15 cellular contexts compared by ENCODE assay signal in the genomic region with DNA sequence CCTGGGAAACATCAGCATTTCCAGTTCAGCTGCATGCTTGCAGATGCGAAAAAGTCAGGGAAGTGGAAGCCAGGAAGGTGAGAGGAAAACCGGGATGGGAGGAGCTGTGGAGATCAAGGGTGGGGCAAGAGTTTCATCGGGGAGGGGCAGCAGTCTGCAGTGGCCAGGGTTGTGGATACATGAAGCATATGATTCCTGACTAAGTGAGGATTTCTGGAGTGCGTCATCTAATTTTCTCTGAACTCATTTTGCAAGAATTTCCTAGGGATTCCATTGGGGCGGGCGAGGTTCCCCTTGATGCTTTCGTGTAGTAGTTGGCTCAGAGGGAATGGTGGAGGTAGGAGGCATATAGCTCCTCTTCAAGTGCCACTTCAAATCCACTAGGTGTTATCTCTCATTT.
DNase-seq lines count a peak whose midpoint lies in the region; ATAC-seq, FAIRE-seq and TF ChIP-seq lines count a peak whose summit lies in the region.
"Had no signal": no experiment of that assay in that cellular context is flagged by ENCODE, and none has a peak within 500 bp of the region (broad histone marks: within the 10 kb centered on the region; RNA-seq: fewer than 3 reads in every experiment).

No MANE protein-coding gene starts in this region.

- no peaks in the 10 kb centered on the region for H4K20me1 ChIP-seq in GM23248 (ENCODE audit: insufficient read depth)

- H3K27ac ChIP-seq in GM23248, result no peak overlapping the region
- no peak overlapping the region for H3K27ac ChIP-seq in pancreas
- H3K27ac ChIP-seq: gastroesophageal sphincter, HL-60, left ventricle myocardium inferior had no signal

- FAIRE-seq in pancreas (lab: Jason Lieb, UNC), result no peak

- H3K9me3 ChIP-seq in GM23248 (ENCODE audit: low read depth), result no peaks in the 10 kb centered on the region
- no peaks in the 10 kb centered on the region for H3K9me3 ChIP-seq in pancreas
- H3K9me3 ChIP-seq: gastroesophageal sphincter, left ventricle myocardium inferior had no signal

- H3K4me1 ChIP-seq in GM23248 (ENCODE audit: insufficient read depth), result peaks cover 5% of the 10 kb centered on the region; the same call in 1 of the 2 replicates
- H3K4me1 ChIP-seq in pancreas, result no peaks in the 10 kb centered on the region
- H3K4me1 ChIP-seq: gastroesophageal sphincter, left ventricle myocardium inferior had no signal

- H3K27me3 ChIP-seq in GM23248 (replicated peaks; ENCODE audit: insufficient read depth) (0 out of 2 replicates have a peak, but pooled peaks cover 2% of the 10 kb centered on the region), pancreas (no peaks in the 10 kb centered on the region)

- no peak overlapping the region for H2AFZ ChIP-seq in GM23248

- no peak overlapping the region for H3K9ac ChIP-seq in GM23248

- no peak overlapping the region for H3K4me3 ChIP-seq in GM23248
- H3K4me3 ChIP-seq in fibroblast of pulmonary artery (replicated peaks; ENCODE audit: low read depth, low read length), result no peak overlapping the region
- H3K4me3 ChIP-seq in retinal pigment epithelial cell (ENCODE audit: low read length), result no peak overlapping the region
- no peak overlapping the region for H3K4me3 ChIP-seq in pancreas
- H3K4me3 ChIP-seq: gastroesophageal sphincter, left ventricle myocardium inferior had no signal

- CTCF ChIA-PET in GM10248 (lab: Yijun Ruan, JAX), result no interaction called here

- no peaks in the 10 kb centered on the region for H3F3A ChIP-seq in GM23248 (ENCODE audit: insufficient read depth)

- intact Hi-C loops in pancreas (cut with DNase I), result no loop called here

- POLR2A ChIA-PET in GM10248 (lab: Yijun Ruan, JAX), result no interaction called here

- no peaks in the 10 kb centered on the region for H3K79me2 ChIP-seq in GM23248 (ENCODE audit: insufficient read depth)

- H3K36me3 ChIP-seq in GM23248 (ENCODE audit: low read depth), result no peaks in the 10 kb centered on the region
- H3K36me3 ChIP-seq in pancreas, result no peaks in the 10 kb centered on the region
- H3K36me3 ChIP-seq: gastroesophageal sphincter, left ventricle myocardium inferior had no signal

- WGBS in GM23248 (ENCODE audit: low coverage in 1 of 2, low lambda C conversion rate in 2 of 2, missing lambda C conversion rate in 2 of 2), 2 experiments, result 0 to 3% methylated on average over 7 of the region's 7 CpGs
- WGBS in pancreas, 2 donors, result 57 to 60% methylated on average over 7 of the region's 7 CpGs

- H3K9me2 ChIP-seq in GM23248 (ENCODE audit: insufficient read depth), result no peaks in the 10 kb centered on the region

- no peak for TF ChIP-seq CTCF in fibroblast of pulmonary artery (IDR thresholded peaks at IDR 0.05; ENCODE audit: low read length, missing control alignments)
- TF ChIP-seq CTCF in retinal pigment epithelial cell (conservative IDR thresholded peaks at IDR 0.05; ENCODE audit: low read depth, low read length), result no peak
- TF ChIP-seq CTCF in GM10248 (IDR thresholded peaks at IDR 0.05; ENCODE audit: control extremely low read depth, extremely low read depth, low read depth, missing control alignments), result no peak
- TF ChIP-seq CTCF in pancreas (IDR thresholded peaks at IDR 0.05), result no peak

- ATAC-seq in GM19035 (IDR thresholded peaks at IDR 0.05; ENCODE audit: unreplicated experiment) (no peak), pancreas (no peak)
- ATAC-seq: gastroesophageal sphincter had no signal

- in situ Hi-C loops in GM23248 (cut with MboI), result no loop called here

- no peak overlapping the region for H3K4me2 ChIP-seq in GM23248 (ENCODE audit: unreplicated experiment)

- peak; percentile 85 for DNase-seq in GM23248
- peak; percentile 43 to 47 for DNase-seq in SW 1271 (lab: John Stamatoyannopoulos, UW)
- peak; percentile 2 for DNase-seq in fibroblast of pulmonary artery (ENCODE audit: low read depth)
- DNase-seq in retinal pigment epithelial cell (ENCODE audit: low read depth), result peak; percentile 84
- DNase-seq in GM10248 (ENCODE audit: extremely low spot score), result no peak
- no peak for DNase-seq in pancreas
- DNase-seq in NCI-H1436 (lab: John Stamatoyannopoulos, UW), result no peak
- DNase-seq: cortex of kidney, left ventricle myocardium inferior, NCI-H1048, NCI-H510A treated with DMSO at 0.1 percent for 48 hours, nephron progenitor cell had no signal

Comparison
In these comparisons a context has a peak if more than half of its experiments do, and no peak if none do; other contexts are left out.
1. DNase-seq: peak in GM23248 (single experiment), SW 1271 (2 of 2), fibroblast of pulmonary artery (single experiment) and retinal pigment epithelial cell (single experiment); none in GM10248 (single experiment), pancreas (0 of 6) and NCI-H1436 (single experiment).